ENCODE assay signal across 8 cellular contexts in genomic region chr16:57042157-57043111, GRCh38. TPM values are rescaled to one million over a fixed set of nuclear protein-coding genes. Genes with fewer than 3 reads are reported as not detected.
DNase-seq lines count a peak whose midpoint lies in the region; ATAC-seq and TF ChIP-seq lines count a peak whose summit lies in the region.

No MANE protein-coding gene starts in this region.

- H3K27ac ChIP-seq in upper lobe of right lung = peak overlapping the region; percentile 42

- in situ Hi-C loops in HAP-1 (cut with MboI; ENCODE audit: low sequenced_read_pairs) = loop anchor here (10.0 kb wide), 1 partner anchor 58 kb away; the partner anchor contains the start of gene NLRC5

- peaks cover 24% of the 10 kb centered on the region for H3K4me1 ChIP-seq in upper lobe of right lung
- H3K4me1 ChIP-seq in HAP-1 = no peaks in the 10 kb centered on the region

- H3K36me3 ChIP-seq in upper lobe of right lung = peaks cover 2% of the 10 kb centered on the region
- no peaks in the 10 kb centered on the region for H3K36me3 ChIP-seq in HAP-1 (replicated peaks)

- peak; percentile 55 to 61 for DNase-seq in activated CD8-positive, alpha-beta memory T cell treated with anti-CD3 and anti-CD28 coated beads for 1 hour (ENCODE audit: extremely low read depth in 1 of 2, low read depth in 1 of 2)
- DNase-seq in kidney glomerular epithelial cell (lab: John Stamatoyannopoulos, UW) = peak; percentile 26
- no peak for DNase-seq in upper lobe of right lung
- DNase-seq in DMS153 treated with DMSO at 0.1 percent for 48 hours (lab: John Stamatoyannopoulos, UW; ENCODE audit: unreplicated experiment) = no peak
- DNase-seq in NCI-H446 (lab: John Stamatoyannopoulos, UW) = no peak
- no peak for DNase-seq in HAP-1 (ENCODE audit: low spot score in 2 of 2)

- no peak for TF ChIP-seq CTCF in upper lobe of right lung (IDR thresholded peaks at IDR 0.05)

- H3K9me3 ChIP-seq in upper lobe of right lung (no peaks in the 10 kb centered on the region), HAP-1 (no peaks in the 10 kb centered on the region; the same call in 1 of the 2 replicates)

- intact Hi-C loops in upper lobe of right lung (cut with DNase I) = no loop called here

- H3K4me3 ChIP-seq in upper lobe of right lung (no peak overlapping the region), HAP-1 (no peak overlapping the region)

- ATAC-seq in GM19463 (IDR thresholded peaks at IDR 0.05; ENCODE audit: unreplicated experiment) = peak; percentile 72
- peak; percentile 63 for ATAC-seq in HG03558 (IDR thresholded peaks at IDR 0.05; ENCODE audit: extremely low read depth, unreplicated experiment)
- no peak for ATAC-seq in upper lobe of right lung

- H3K27me3 ChIP-seq in upper lobe of right lung (no peaks in the 10 kb centered on the region), HAP-1 (ENCODE audit: low read depth) (no peaks in the 10 kb centered on the region)

RNA-seq across cellular contexts. Expression of gene CPNE2, which starts 49.9 kb away (rescaled TPM):
- total RNA-seq in upper lobe of right lung = 64.5 TPM

RNA-seq across cellular contexts. Expression of gene NLRC5, which starts 53.1 kb away (rescaled TPM):
- 44.9 TPM for total RNA-seq in upper lobe of right lung

Comparison
In these comparisons a context has a peak if more than half of its experiments do, and no peak if none do; other contexts are left out.
1. DNase-seq: peak in activated CD8-positive, alpha-beta memory T cell treated with anti-CD3 and anti-CD28 coated beads for 1 hour (2 of 2) and kidney glomerular epithelial cell (single experiment); none in upper lobe of right lung (single experiment), DMS153 treated with DMSO at 0.1 percent for 48 hours (single experiment), NCI-H446 (0 of 2) and HAP-1 (0 of 2).